ENCODE assay signal across 34 cellular contexts in genomic region chr1:31775170-31775569, GRCh38. TPM values are rescaled to one million over a fixed set of nuclear protein-coding genes. Genes with fewer than 3 reads are reported as not detected.
"Had no signal": no experiment of that assay in that cellular context is flagged by ENCODE, and none has a peak within 500 bp of the region (broad histone marks: within the 10 kb centered on the region; RNA-seq: fewer than 3 reads in every experiment).

No MANE protein-coding gene starts in this region.

- H3K4me3 ChIP-seq: adrenal gland, body of pancreas, breast epithelium had no signal

- H3K36me3 ChIP-seq: adrenal gland, brain microvascular endothelial cell, breast epithelium had no signal

- ATAC-seq: activated CD8-positive, alpha-beta T cell treated with anti-CD3 and anti-CD28 coated beads for 36 hours; activated naive CD4-positive, alpha-beta T cell treated with anti-CD3 and anti-CD28 coated beads, Interleukin-2, amount 50 U/mL, for 72 hours; activated T-cell treated with anti-CD3 and anti-CD28 coated beads, Interleukin-2, amount 50 U/mL, for 4 hours; activated T-cell treated with anti-CD3 and anti-CD28 coated beads, Interleukin-2, amount 50 U/mL, for 72 hours; activated T-helper 17 cell treated with anti-CD3 and anti-CD28 coated beads, Interleukin-2, amount 50 U/mL, for 72 hours; body of pancreas had no signal

- H3K9me3 ChIP-seq: adrenal gland, body of pancreas, breast epithelium had no signal

- H3K27ac ChIP-seq: adrenal gland, body of pancreas, brain microvascular endothelial cell, breast epithelium, VCaP had no signal

- DNase-seq: activated B cell treated with CpG ODN at 0.5 μM for 24 hours; activated CD4-positive, alpha-beta memory T cell treated with anti-CD3 and anti-CD28 coated beads for 36 hours; activated CD4-positive, alpha-beta T cell treated with anti-CD3 and anti-CD28 coated beads for 4 hours; activated CD4-positive, alpha-beta T cell treated with anti-CD3 and anti-CD28 coated beads, Interleukin-2, amount 10 ng/mL, durations not matched to agents 24 days and 14 days; activated CD4-positive, alpha-beta T cell treated with anti-CD3 and anti-CD28 coated beads, Interleukin-2, amount 50 U/mL, for 1 hour; activated CD4-positive, alpha-beta T cell treated with anti-CD3 and anti-CD28 coated beads, Interleukin-2, amount 50 U/mL, for 4 hours; activated CD4-positive, CD25-positive, alpha-beta regulatory T cell treated with anti-CD3 and anti-CD28 coated beads, Interleukin-2, amount 50 U/mL, for 72 hours; activated CD8-positive, alpha-beta memory T cell treated with anti-CD3 and anti-CD28 coated beads, Interleukin-2, amount 50 U/mL, for 4 hours; activated CD8-positive, alpha-beta T cell treated with anti-CD3 and anti-CD28 coated beads for 36 hours; activated effector memory CD4-positive, alpha-beta T cell treated with anti-CD3 and anti-CD28 coated beads, Interleukin-2, amount 50 U/mL, for 16 hours; activated gamma-delta T cell treated with Interleukin-2 at 50 U/mL for 16 hours; activated naive CD4-positive, alpha-beta T cell; activated naive CD4-positive, alpha-beta T cell treated with anti-CD3 and anti-CD28 coated beads for 36 hours; activated naive CD4-positive, alpha-beta T cell treated with anti-CD3 and anti-CD28 coated beads, Interleukin-2, amount 50 U/mL, for 16 hours; activated naive CD8-positive, alpha-beta T cell treated with anti-CD3 and anti-CD28 coated beads for 36 hours; activated T-cell treated with anti-CD3 and anti-CD28 coated beads for 4 hours; activated T-cell treated with anti-CD3 and anti-CD28 coated beads, Interleukin-2, amount 50 U/mL, for 1 hour; activated T-cell treated with anti-CD3 and anti-CD28 coated beads, Interleukin-2, amount 50 U/mL, for 4 hours; activated T-cell treated with anti-CD3 and anti-CD28 coated beads, Interleukin-2, amount 50 U/mL, for 72 hours; adrenal gland; amniotic stem cell; aorta; body of pancreas; brain microvascular endothelial cell; central memory CD4-positive, alpha-beta T cell; T-helper 2 cell; T-helper 9 cell had no signal

RNA-seq across cellular contexts. Expression of gene SPOCD1, which starts 40.7 kb away (rescaled TPM):
- total RNA-seq: activated B cell treated with CpG ODN at 0.5 μM for 24 hours; activated CD4-positive, alpha-beta T cell treated with anti-CD3 and anti-CD28 coated beads, Interleukin-2, amount 10 ng/mL, durations not matched to agents 24 days and 14 days; activated CD8-positive, alpha-beta memory T cell treated with anti-CD3 and anti-CD28 coated beads for 36 hours; activated CD8-positive, alpha-beta T cell treated with anti-CD3 and anti-CD28 coated beads for 36 hours; activated naive CD8-positive, alpha-beta T cell treated with anti-CD3 and anti-CD28 coated beads for 36 hours; activated T-helper 1 cell treated with anti-CD3 and anti-CD28 coated beads, Interleukin-12 subunit alpha, Interleukin-12 subunit beta, Interleukin-2, Interleukin-4 antibody, amounts not matched to agents 30 ng/mL and 10 ng/mL and 1 ng/mL, durations not matched to agents 14 hours and 24 hours and 36 hours; cerebellum had no signal
